ENCODE assay signal across 26 cellular contexts in the genomic region with DNA sequence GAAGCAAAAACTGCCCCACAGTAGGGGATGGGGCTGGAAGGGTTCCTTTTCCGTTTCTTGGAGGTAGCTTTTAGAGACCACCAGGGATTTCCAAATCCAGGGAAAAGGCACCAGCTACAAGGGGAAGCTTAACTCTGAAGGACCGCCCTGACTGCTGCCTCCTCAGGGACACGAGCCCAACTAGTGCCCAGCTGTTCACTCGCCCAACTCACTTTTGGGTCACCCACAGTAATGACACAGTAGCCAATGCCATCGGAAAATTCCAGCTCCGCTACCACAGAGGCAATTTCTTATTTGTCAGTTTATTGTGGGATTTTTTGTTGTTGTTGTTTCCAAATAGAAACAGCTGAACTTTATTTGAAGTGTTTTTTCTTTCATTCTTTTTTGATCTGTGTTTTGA.
"Had no signal": no experiment of that assay in that cellular context is flagged by ENCODE, and none has a peak within 500 bp of the region (broad histone marks: within the 10 kb centered on the region; RNA-seq: fewer than 3 reads in every experiment).

No MANE protein-coding gene starts in this region.

- H3K9me3 Mint-ChIP-seq: mesothelial cell of epicardium; naive thymus-derived CD4-positive, alpha-beta T cell; natural killer cell treated with Interleukin-12 subunit alpha and Interleukin-12 subunit beta and Interleukin-15 and Interleukin-18, amount 100 ng/mL, for 72 hours; neural crest cell; stimulated activated memory B cell treated with anti-CD40 and anti-IgM and Interleukin-4, amounts not matched to agents 10 μg/mL and 1 μg/mL and 100 μg/mL, for 72 hours; stimulated activated naive CD8-positive, alpha-beta T cell treated with anti-CD3 and anti-CD28 coated beads, Interleukin-15, amount 100 ng/mL, for 72 hours; type B pancreatic cell had no signal

- H3K27me3 ChIP-seq: pancreas, spleen, tibial nerve, uterus had no signal

- H3K4me3 Mint-ChIP-seq: mesothelial cell of epicardium; naive thymus-derived CD4-positive, alpha-beta T cell; natural killer cell treated with Interleukin-12 subunit alpha and Interleukin-12 subunit beta and Interleukin-15 and Interleukin-18, amount 100 ng/mL, for 72 hours; neural crest cell; stimulated activated memory B cell treated with anti-CD40 and anti-IgM and Interleukin-4, amounts not matched to agents 10 μg/mL and 1 μg/mL and 100 μg/mL, for 72 hours; stimulated activated naive CD8-positive, alpha-beta T cell treated with anti-CD3 and anti-CD28 coated beads, Interleukin-15, amount 100 ng/mL, for 72 hours; type B pancreatic cell had no signal

- H3K36me3 Mint-ChIP-seq: natural killer cell treated with Interleukin-12 subunit alpha and Interleukin-12 subunit beta and Interleukin-15 and Interleukin-18, amount 100 ng/mL, for 72 hours had no signal

- FAIRE-seq: pancreas, small intestine had no signal

- H3K27me3 Mint-ChIP-seq: naive thymus-derived CD4-positive, alpha-beta T cell; natural killer cell treated with Interleukin-12 subunit alpha and Interleukin-12 subunit beta and Interleukin-15 and Interleukin-18, amount 100 ng/mL, for 72 hours; stimulated activated memory B cell treated with anti-CD40 and anti-IgM and Interleukin-4, amounts not matched to agents 10 μg/mL and 1 μg/mL and 100 μg/mL, for 72 hours; stimulated activated naive CD8-positive, alpha-beta T cell treated with anti-CD3 and anti-CD28 coated beads, Interleukin-15, amount 100 ng/mL, for 72 hours; type B pancreatic cell had no signal

- H3K36me3 ChIP-seq: prostate gland, uterus had no signal

- H3K27ac ChIP-seq: left ventricle myocardium inferior, pancreas, prostate gland, spleen, tibial nerve, uterus had no signal

- H3K4me3 ChIP-seq: left ventricle myocardium inferior, lung, pancreas, prostate gland, spleen, tibial nerve, uterus had no signal

- DNase-seq: islet precursor cell; left ventricle myocardium inferior; mesendoderm; naive thymus-derived CD4-positive, alpha-beta T cell; nucleus accumbens; pancreas; posterior cingulate gyrus; retina; right cardiac atrium; small intestine; spleen; stimulated activated CD4-positive, alpha-beta T cell treated with anti-CD3 and anti-CD28 coated beads, Interleukin-4, amount 100 ng/mL, for 4 hours; stimulated activated CD8-positive, alpha-beta memory T cell treated with anti-CD3 and anti-CD28 coated beads, Interleukin-4, amount 100 ng/mL, for 48 hours; stimulated activated naive CD4-positive, alpha-beta T cell treated with Interleukin-2 at 50 U/mL for 16 hours; stimulated activated naive CD8-positive, alpha-beta T cell treated with anti-CD3 and anti-CD28 coated beads, Interleukin-15, amount 100 ng/mL, for 72 hours; substantia nigra; uterus had no signal

- H3K4me1 Mint-ChIP-seq: stimulated activated memory B cell treated with anti-CD40 and anti-IgM and Interleukin-4, amounts not matched to agents 10 μg/mL and 1 μg/mL and 100 μg/mL, for 72 hours; stimulated activated naive CD8-positive, alpha-beta T cell treated with anti-CD3 and anti-CD28 coated beads, Interleukin-15, amount 100 ng/mL, for 72 hours had no signal

- H3K27ac Mint-ChIP-seq: mesothelial cell of epicardium; natural killer cell treated with Interleukin-12 subunit alpha and Interleukin-12 subunit beta and Interleukin-15 and Interleukin-18, amount 100 ng/mL, for 72 hours; stimulated activated memory B cell treated with anti-CD40 and anti-IgM and Interleukin-4, amounts not matched to agents 10 μg/mL and 1 μg/mL and 100 μg/mL, for 72 hours; type B pancreatic cell had no signal

- ATAC-seq: naive thymus-derived CD4-positive, alpha-beta T cell; natural killer cell treated with Interleukin-12 subunit alpha and Interleukin-12 subunit beta and Interleukin-15 and Interleukin-18, amount 100 ng/mL, for 72 hours; pancreas; right cardiac atrium; sciatic nerve; stimulated activated memory B cell treated with anti-CD40 and anti-IgM and Interleukin-4, amounts not matched to agents 10 μg/mL and 1 μg/mL and 100 μg/mL, for 72 hours; stimulated activated naive CD8-positive, alpha-beta T cell treated with anti-CD3 and anti-CD28 coated beads, Interleukin-15, amount 100 ng/mL, for 72 hours had no signal

- H3K9me3 ChIP-seq: left ventricle myocardium inferior, pancreas, prostate gland, spleen, tibial nerve, uterus had no signal

- H3K4me1 ChIP-seq: pancreas, uterus had no signal
